Comparison of ENCODE assay signal across 19 cellular contexts in genomic region chr14:60510976-60511599, GRCh38. TPM values are rescaled to one million over a fixed set of nuclear protein-coding genes. Genes with fewer than 3 reads are reported as not detected.
A peak's percentile ranks its signal among the peaks of the same experiment; 100 is the strongest.
DNase-seq lines count a peak whose midpoint lies in the region; ATAC-seq and TF ChIP-seq lines count a peak whose summit lies in the region.
"Had no signal": no experiment of that assay in that cellular context is flagged by ENCODE, and none has a peak within 500 bp of the region (broad histone marks: within the 10 kb centered on the region; RNA-seq: fewer than 3 reads in every experiment).

No MANE protein-coding gene starts in this region.

- H3K36me3 Mint-ChIP-seq in GM23338 (ENCODE audit: low read depth) = no peaks in the 10 kb centered on the region
- H3K36me3 Mint-ChIP-seq in nephron progenitor cell (ENCODE audit: low read depth) = no peaks in the 10 kb centered on the region
- H3K36me3 Mint-ChIP-seq: CD4-positive, CD25-positive, alpha-beta regulatory T cell had no signal

- no peaks in the 10 kb centered on the region; the same call in 2 of the 3 replicates for H3K9me3 Mint-ChIP-seq in GM23338
- no peaks in the 10 kb centered on the region for H3K9me3 Mint-ChIP-seq in nephron progenitor cell
- H3K9me3 Mint-ChIP-seq: central memory CD8-positive, alpha-beta T cell had no signal

- H3K4me1 ChIP-seq in GM23338 (ENCODE audit: insufficient read depth) = peaks cover 70% of the 10 kb centered on the region
- peaks cover 22% of the 10 kb centered on the region for H3K4me1 ChIP-seq in effector memory CD4-positive, alpha-beta T cell (ENCODE audit: control insufficient read depth, insufficient read depth, low read length, poor library complexity, severe bottlenecking)

- H3K36me3 ChIP-seq in GM23338 (ENCODE audit: insufficient read depth) = no peaks in the 10 kb centered on the region
- H3K36me3 ChIP-seq in effector memory CD4-positive, alpha-beta T cell (ENCODE audit: control insufficient read depth, insufficient read depth, low read length) = no peaks in the 10 kb centered on the region
- H3K36me3 ChIP-seq: gastroesophageal sphincter, MG63, SJSA1 had no signal

- no peaks in the 10 kb centered on the region for H3K9me3 ChIP-seq in effector memory CD4-positive, alpha-beta T cell (ENCODE audit: control insufficient read depth, low read length)
- H3K9me3 ChIP-seq: MG63, SJSA1 had no signal

- TF ChIP-seq CTCF in GM23338 (conservative IDR thresholded peaks at IDR 0.05; ENCODE audit: low read depth in 2 of 2) (no peak), nephron progenitor cell (IDR thresholded peaks at IDR 0.05) (no peak)

- H3K4me1 Mint-ChIP-seq in GM23338 (peaks cover 62% of the 10 kb centered on the region), nephron progenitor cell (peaks cover 38% of the 10 kb centered on the region)
- H3K4me1 Mint-ChIP-seq: central memory CD8-positive, alpha-beta T cell had no signal

- H3K27ac Mint-ChIP-seq in GM23338 (no peak overlapping the region), nephron progenitor cell (no peak overlapping the region)
- H3K27ac Mint-ChIP-seq: CD4-positive, CD25-positive, alpha-beta regulatory T cell had no signal

- H3K4me3 Mint-ChIP-seq in GM23338 (peak overlapping the region; percentile 76), nephron progenitor cell (peak overlapping the region; percentile 71)
- H3K4me3 Mint-ChIP-seq: central memory CD8-positive, alpha-beta T cell had no signal

- H3K27me3 Mint-ChIP-seq in GM23338 (ENCODE audit: insufficient read depth, low read depth, poor library complexity) (peaks cover 94% of the 10 kb centered on the region), nephron progenitor cell (ENCODE audit: low read depth, poor library complexity) (peaks cover 98% of the 10 kb centered on the region)

- peaks cover 100% of the 10 kb centered on the region for H3K27me3 ChIP-seq in GM23338 (ENCODE audit: insufficient read depth)
- H3K27me3 ChIP-seq in effector memory CD4-positive, alpha-beta T cell (replicated peaks; ENCODE audit: control insufficient read depth, insufficient read depth, low read length, poor library complexity, severe bottlenecking) = peaks cover 86% of the 10 kb centered on the region

- peaks cover 41% of the 10 kb centered on the region for H3F3A ChIP-seq in GM23338 (replicated peaks; ENCODE audit: low read depth)

- peak overlapping the region; percentile 95 for H2AFZ ChIP-seq in GM23338

- H3K9me2 ChIP-seq in GM23338 (ENCODE audit: insufficient read depth) = no peaks in the 10 kb centered on the region

- H4K20me1 ChIP-seq in GM23338 (replicated peaks; ENCODE audit: insufficient read depth) = 0 out of 2 replicates have a peak, but pooled peaks cover 11% of the 10 kb centered on the region

- no peak overlapping the region for H3K27ac ChIP-seq in GM23338 (ENCODE audit: low read depth)
- no peak overlapping the region for H3K27ac ChIP-seq in effector memory CD4-positive, alpha-beta T cell (ENCODE audit: insufficient read depth, low read length, poor library complexity, severe bottlenecking)
- H3K27ac ChIP-seq: 22Rv1, gastroesophageal sphincter, SJSA1 had no signal

- peak overlapping the region; percentile 91 for H3K4me2 ChIP-seq in GM23338

- H3K79me2 ChIP-seq in GM23338 (replicated peaks; ENCODE audit: insufficient read depth) = no peaks in the 10 kb centered on the region

- no peak for ATAC-seq in GM23338
- ATAC-seq in GM18498 (IDR thresholded peaks at IDR 0.05; ENCODE audit: unreplicated experiment) = no peak
- ATAC-seq: gastroesophageal sphincter had no signal

- H3K4me3 ChIP-seq in GM23338 = peak overlapping the region; percentile 54
- H3K4me3 ChIP-seq in effector memory CD4-positive, alpha-beta T cell (ENCODE audit: insufficient read depth, low read depth, low read length, poor library complexity, severe bottlenecking) = peak overlapping the region; percentile 29
- H3K4me3 ChIP-seq: MG63, SJSA1 had no signal

- DNase-seq in DMS153 treated with DMSO at 0.1 percent for 48 hours (lab: John Stamatoyannopoulos, UW; ENCODE audit: unreplicated experiment) (peak; percentile 16), DMS153 (lab: John Stamatoyannopoulos, UW) (no peak), GM23338 (ENCODE audit: low spot score) (peak; percentile 57), nephron progenitor cell (peak; percentile 31), T-helper 2 cell (no peak), COLO829 (ENCODE audit: low spot score) (no peak)
- DNase-seq in effector memory CD4-positive, alpha-beta T cell = no peak
- DNase-seq: CD4-positive, CD25-positive, alpha-beta regulatory T cell; kidney; MG63; NCI-H2171; stimulated activated CD4-positive, alpha-beta T cell treated with anti-CD3 and anti-CD28 coated beads, Interleukin-2, amount 100 ng/mL, for 48 hours; trophoblast cell had no signal

TF ChIP-seq in GM23338, 12 proteins besides CTCF, POLR2A, EP300 and RAD21:
- no peak for TF ChIP-seq REST (IDR thresholded peaks at IDR 0.05; ENCODE audit: unreplicated experiment)
- TF ChIP-seq POLR2AphosphoS5 (IDR thresholded peaks at IDR 0.05; ENCODE audit: low read depth) = no peak
- peak; percentile 81 for TF ChIP-seq EZH2phosphoT487 (IDR thresholded peaks at IDR 0.05; ENCODE audit: unreplicated experiment)
- TF ChIP-seq EZH2 (IDR thresholded peaks at IDR 0.05; ENCODE audit: low read depth, unreplicated experiment) = peak; percentile 98
TF ChIP-seq in GM23338: peak in this region for 2.

RNA-seq across cellular contexts. Expression of gene SIX6, which starts 2.1 kb away (rescaled TPM):
- total RNA-seq in GM23338 (2014; rRNA removed; shearing (Covaris generic)) = not detected in 2 replicates
- 0.11 TPM in 1 of 2 replicates, not detected in the other for polyA plus RNA-seq in GM23338 (2016; fragmentation: Nextera tagmentation; extraction: Ambion mirVana)
- total RNA-seq: CD4-positive, CD25-positive, alpha-beta regulatory T cell; gastroesophageal sphincter; kidney; renal cortical epithelial cell; SJSA1 had no signal
- polyA plus RNA-seq: CD4-positive, CD25-positive, alpha-beta regulatory T cell had no signal

RNA-seq across cellular contexts. Expression of gene C14orf39, which starts 25.2 kb away (rescaled TPM):
- 0.28 and 0.78 TPM in 2 replicates for total RNA-seq in GM23338 (2014; rRNA removed; shearing (Covaris generic))
- 3.4 and 5.7 TPM in 2 replicates for polyA plus RNA-seq in GM23338 (2016; fragmentation: Nextera tagmentation; extraction: Ambion mirVana)
- total RNA-seq: CD4-positive, CD25-positive, alpha-beta regulatory T cell; kidney; renal cortical epithelial cell had no signal
- polyA plus RNA-seq: CD4-positive, CD25-positive, alpha-beta regulatory T cell had no signal

Comparison
In these comparisons a context has a peak if more than half of its experiments do, and no peak if none do; other contexts are left out.
1. DNase-seq: peak in DMS153 treated with DMSO at 0.1 percent for 48 hours (single experiment), GM23338 (single experiment) and nephron progenitor cell (single experiment); none in DMS153 (single experiment), effector memory CD4-positive, alpha-beta T cell (0 of 3), T-helper 2 cell (0 of 5) and COLO829 (single experiment).